ENCODE assay signal across 1 cellular context in genomic region chr11:62458212-62459002, GRCh38.
TF ChIP-seq lines count a peak whose summit lies in the region.

No MANE protein-coding gene starts in this region.

TF ChIP-seq in K562, 482 proteins besides CTCF, POLR2A, EP300 and RAD21 (continued from another document and continues in another):
- TF ChIP-seq VEZF1 (CRISPR knock-in tag; IDR thresholded peaks at IDR 0.05) (peak; percentile 42; the same call in 1 of the 2 replicates), CHD7 (IDR thresholded peaks at IDR 0.05; ENCODE audit: low read depth, low read length) (no peak), FOXK2 (conservative IDR thresholded peaks at IDR 0.05 in 1 of 2, IDR thresholded peaks at IDR 0.05 in 1 of 2; ENCODE audit: low read depth in 2 of 2) (peak; percentile 90 to 92), L3MBTL2 (IDR thresholded peaks at IDR 0.05) (0 out of 2 replicates have a peak, but pooled peaks have one; percentile 19), DEAF1 (CRISPR knock-in tag; IDR thresholded peaks at IDR 0.05) (0 out of 2 replicates have a peak, but pooled peaks have one; percentile 18), PBX2 (CRISPR knock-in tag; IDR thresholded peaks at IDR 0.05; ENCODE audit: low read depth) (no peak), PBX2 (tag; conservative IDR thresholded peaks at IDR 0.05; ENCODE audit: low read depth) (peak; percentile 64; the same call in 1 of the 2 replicates), HDAC2 (IDR thresholded peaks at IDR 0.05) (0 out of 2 replicates have a peak, but pooled peaks have one; percentile 21), PHF8 (IDR thresholded peaks at IDR 0.05; ENCODE audit: borderline replicate concordance, low read length) (peak; percentile 24; the same call in 1 of the 2 replicates), KDM1A (IDR thresholded peaks at IDR 0.05) (0 out of 4 replicates have a peak, but pooled peaks of 1 of the 2 experiments have one; percentile 7), LEF1 (IDR thresholded peaks at IDR 0.05) (peak; percentile 83), BRD9 (IDR thresholded peaks at IDR 0.05; ENCODE audit: low read depth, partially characterized antibody) (peak; percentile 61), DPF2 (IDR thresholded peaks at IDR 0.05) (peak; percentile 90), SIN3A (IDR thresholded peaks at IDR 0.05; ENCODE audit: borderline replicate concordance in 2 of 2, control insufficient read depth in 1 of 2, low read depth in 2 of 2, low read length in 2 of 2) (peak in 1 of 2 experiments; percentile 42; a peak in 1 of 4 replicates), SMARCA4 (IDR thresholded peaks at IDR 0.05) (peak; percentile 86), EP400 (IDR thresholded peaks at IDR 0.05) (0 out of 2 replicates have a peak, but pooled peaks have one; percentile 28), MEIS2 (IDR thresholded peaks at IDR 0.05; ENCODE audit: partially characterized antibody) (peak; percentile 44), NFIC (IDR thresholded peaks at IDR 0.05) (peak; percentile 57; the same call in 1 of the 2 replicates), PRDM10 (IDR thresholded peaks at IDR 0.05; ENCODE audit: partially characterized antibody) (peak; percentile 96), ZNF75A (CRISPR knock-in tag; IDR thresholded peaks at IDR 0.05) (no peak), JUND (IDR thresholded peaks at IDR 0.05; ENCODE audit: borderline replicate concordance, low read depth, low read length) (peak; percentile 69; the same call in 1 of the 2 replicates), JUND (tag; IDR thresholded peaks at IDR 0.05; ENCODE audit: borderline replicate concordance, low read depth, low read length) (peak; percentile 35; the same call in 1 of the 3 replicates), U2AF1 (optimal IDR thresholded peaks at IDR 0.05; ENCODE audit: low read depth, low read length) (no peak), PML (IDR thresholded peaks at IDR 0.05; ENCODE audit: low read length) (no peak), CBFA2T3 (IDR thresholded peaks at IDR 0.05) (peak; percentile 47; the same call in 1 of the 2 replicates), CREB3L1 (IDR thresholded peaks at IDR 0.05; ENCODE audit: borderline replicate concordance, low read depth) (no peak), SMARCE1 (IDR thresholded peaks at IDR 0.05) (peak; percentile 77), HDAC1 (IDR thresholded peaks at IDR 0.05) (peak in 1 of 2 experiments; percentile 47; a peak in 1 of 4 replicates), NBN (IDR thresholded peaks at IDR 0.05; ENCODE audit: low read depth) (peak; percentile 73; the same call in 1 of the 2 replicates), KDM5B (IDR thresholded peaks at IDR 0.05; ENCODE audit: insufficient replicate concordance, low read depth, low read length) (peak; percentile 41)
